Comparison of ENCODE assay signal across 1 cellular context in genomic region chr1:211258756-211259595, GRCh38.
TF ChIP-seq lines count a peak whose summit lies in the region.

Gene RCOR3, plus strand, starts transcription at chr1:211259366. Its CDS starts 195 bp downstream, at chr1:211259561.

TF ChIP-seq in HepG2, 621 proteins besides CTCF, POLR2A, EP300 and RAD21 (continued from another document and continues in another):
- peak; percentile 74; the same call in 1 of the 2 replicates for TF ChIP-seq ZBTB10 (CRISPR knock-in tag; IDR thresholded peaks at IDR 0.05; ENCODE audit: borderline replicate concordance)
- peak; percentile 97 for TF ChIP-seq ZNF281 (CRISPR knock-in tag; IDR thresholded peaks at IDR 0.05; ENCODE audit: borderline replicate concordance)
- TF ChIP-seq ZNF782 (CRISPR knock-in tag; IDR thresholded peaks at IDR 0.05; ENCODE audit: borderline replicate concordance) = peak; percentile 69; the same call in 1 of the 2 replicates
- TF ChIP-seq NAIF1 (CRISPR knock-in tag; IDR thresholded peaks at IDR 0.05; ENCODE audit: borderline replicate concordance) = peak; percentile 80; the same call in 1 of the 2 replicates
- peak; percentile 61; the same call in 1 of the 2 replicates for TF ChIP-seq ZNF674 (CRISPR knock-in tag; IDR thresholded peaks at IDR 0.05; ENCODE audit: low read depth)
- 0 out of 2 replicates have a peak, but pooled peaks have one; percentile 52 for TF ChIP-seq HNRNPL (IDR thresholded peaks at IDR 0.05; ENCODE audit: low read depth, low read length)
- TF ChIP-seq DMAP1 (CRISPR knock-in tag; IDR thresholded peaks at IDR 0.05) = peak; percentile 95
- TF ChIP-seq ATF1 (CRISPR knock-in tag; IDR thresholded peaks at IDR 0.05) = no peak
- TF ChIP-seq ZFAT (CRISPR knock-in tag; conservative IDR thresholded peaks at IDR 0.05) = no peak
- no peak for TF ChIP-seq MBNL3 (CRISPR knock-in tag; conservative IDR thresholded peaks at IDR 0.05)
- TF ChIP-seq BHLHE40 (IDR thresholded peaks at IDR 0.05; ENCODE audit: low read length) = peak; percentile 91
- TF ChIP-seq NR2C2 (CRISPR knock-in tag; IDR thresholded peaks at IDR 0.05; ENCODE audit: borderline replicate concordance) = peak; percentile 76
- TF ChIP-seq MED8 (CRISPR knock-in tag; IDR thresholded peaks at IDR 0.05; ENCODE audit: insufficient replicate concordance) = peak; percentile 84
- 0 out of 2 replicates have a peak, but pooled peaks have one; percentile 33 for TF ChIP-seq ZNF251 (CRISPR knock-in tag; IDR thresholded peaks at IDR 0.05)
- TF ChIP-seq EEA1 (CRISPR knock-in tag; IDR thresholded peaks at IDR 0.05; ENCODE audit: borderline replicate concordance) = no peak
- no peak for TF ChIP-seq GPBP1L1 (CRISPR knock-in tag; IDR thresholded peaks at IDR 0.05)
- TF ChIP-seq SRSF4 (IDR thresholded peaks at IDR 0.05; ENCODE audit: low read depth, low read length, poor library complexity, severe bottlenecking) = no peak
- TF ChIP-seq ZNF530 (CRISPR knock-in tag; IDR thresholded peaks at IDR 0.05; ENCODE audit: low read depth) = 0 out of 2 replicates have a peak, but pooled peaks have one; percentile 18
- no peak for TF ChIP-seq GATA4 (IDR thresholded peaks at IDR 0.05; ENCODE audit: borderline replicate concordance, low read depth)
- TF ChIP-seq KMT2A (CRISPR knock-in tag; IDR thresholded peaks at IDR 0.05) = no peak
- TF ChIP-seq PRDM10 (CRISPR knock-in tag; IDR thresholded peaks at IDR 0.05; ENCODE audit: low read depth) = no peak
- TF ChIP-seq SYNCRIP (IDR thresholded peaks at IDR 0.05; ENCODE audit: insufficient read depth, low read depth, low read length) = no peak
- peak; percentile 70; the same call in 1 of the 2 replicates for TF ChIP-seq ZBTB8A (CRISPR knock-in tag; IDR thresholded peaks at IDR 0.05; ENCODE audit: borderline replicate concordance, low read depth)
- TF ChIP-seq PRDM4 (CRISPR knock-in tag; IDR thresholded peaks at IDR 0.05; ENCODE audit: borderline replicate concordance) = peak; percentile 48; the same call in 1 of the 2 replicates
- TF ChIP-seq TBP (CRISPR knock-in tag; IDR thresholded peaks at IDR 0.05) = no peak
- TF ChIP-seq HNRNPLL (IDR thresholded peaks at IDR 0.05; ENCODE audit: low read depth, low read length, poor library complexity, severe bottlenecking) = peak; percentile 99
- no peak for TF ChIP-seq RELA (CRISPR knock-in tag; IDR thresholded peaks at IDR 0.05)
- peak; percentile 87 for TF ChIP-seq ZNF234 (CRISPR knock-in tag; conservative IDR thresholded peaks at IDR 0.05)
- TF ChIP-seq ZNF747 (CRISPR knock-in tag; IDR thresholded peaks at IDR 0.05; ENCODE audit: borderline replicate concordance) = peak; percentile 63; the same call in 1 of the 2 replicates
- no peak; the same call in 1 of the 2 replicates for TF ChIP-seq ELF4 (CRISPR knock-in tag; IDR thresholded peaks at IDR 0.05; ENCODE audit: borderline replicate concordance)
- TF ChIP-seq RBFOX2 (IDR thresholded peaks at IDR 0.05; ENCODE audit: low read depth, low read length) = peak; percentile 92
- TF ChIP-seq SP2 (CRISPR knock-in tag; IDR thresholded peaks at IDR 0.05) = peak; percentile 35; the same call in 1 of the 2 replicates
- TF ChIP-seq HNRNPK (IDR thresholded peaks at IDR 0.05; ENCODE audit: low read depth, low read length, poor library complexity, severe bottlenecking) = peak; percentile 98
- TF ChIP-seq NR2F2 (IDR thresholded peaks at IDR 0.05; ENCODE audit: borderline replicate concordance, low read depth) = no peak
- TF ChIP-seq ATF3 (CRISPR knock-in tag; IDR thresholded peaks at IDR 0.05) = no peak
- no peak for TF ChIP-seq TCF12 (IDR thresholded peaks at IDR 0.05)
- peak; percentile 80 for TF ChIP-seq TCF12 (CRISPR knock-in tag; IDR thresholded peaks at IDR 0.05)
- peak; percentile 90 for TF ChIP-seq ZNF749 (CRISPR knock-in tag; IDR thresholded peaks at IDR 0.05; ENCODE audit: borderline replicate concordance)
- TF ChIP-seq DBP (CRISPR knock-in tag; IDR thresholded peaks at IDR 0.05; ENCODE audit: not compliant biosample characterization) = no peak
- TF ChIP-seq BCLAF1 (IDR thresholded peaks at IDR 0.05) = no peak
- no peak for TF ChIP-seq ZUFSP (CRISPR knock-in tag; IDR thresholded peaks at IDR 0.05; ENCODE audit: borderline replicate concordance)
